Comparison of ENCODE assay signal across 8 cellular contexts in genomic region chr14:54566152-54566409, GRCh38. TPM values are rescaled to one million over a fixed set of nuclear protein-coding genes. Genes with fewer than 3 reads are reported as not detected.
DNase-seq lines count a peak whose midpoint lies in the region; ATAC-seq and TF ChIP-seq lines count a peak whose summit lies in the region.

No MANE protein-coding gene starts in this region.

- peaks cover 34% of the 10 kb centered on the region for H3K27me3 ChIP-seq in HUES48 (ENCODE audit: control insufficient read depth, insufficient read depth, low read length)
- no peaks in the 10 kb centered on the region for H3K27me3 ChIP-seq in colonic mucosa
- peaks cover 66% of the 10 kb centered on the region for H3K27me3 ChIP-seq in neural progenitor cell

- DNase-seq in colonic mucosa, result no peak
- DNase-seq in neural progenitor cell (ENCODE audit: low spot score), result no peak
- no peak for DNase-seq in activated effector memory CD4-positive, alpha-beta T cell treated with Interleukin-2 at 50 U/mL for 16 hours
- DNase-seq in CD1c-positive myeloid dendritic cell (ENCODE audit: extremely low spot score), result no peak
- DNase-seq in globus pallidus (ENCODE audit: low spot score), result no peak
- no peak for DNase-seq in hippocampal formation (lab: John Stamatoyannopoulos, UW)

- H3K27me3 Mint-ChIP-seq in neural progenitor cell (ENCODE audit: insufficient read depth, low read depth), result peaks cover 7% of the 10 kb centered on the region

- H3K4me1 ChIP-seq in HUES48 (ENCODE audit: control insufficient read depth, insufficient read depth, low read length) (peaks cover 19% of the 10 kb centered on the region), colonic mucosa (peaks cover 5% of the 10 kb centered on the region), neural progenitor cell (peaks cover 10% of the 10 kb centered on the region)

- peak; percentile 4 for ATAC-seq in GM19025 (IDR thresholded peaks at IDR 0.05; ENCODE audit: low read depth, unreplicated experiment)

- H3K4me3 ChIP-seq in HUES48 (ENCODE audit: low read depth, low read length) (peak overlapping the region; percentile 86), colonic mucosa (peak overlapping the region; percentile 60), neural progenitor cell (peak overlapping the region; percentile 61)

- TF ChIP-seq CTCF in colonic mucosa (IDR thresholded peaks at IDR 0.05) (no peak), neural progenitor cell (IDR thresholded peaks at IDR 0.05) (no peak)

- no peak overlapping the region for H3K27ac Mint-ChIP-seq in neural progenitor cell

- peak overlapping the region; percentile 90 for H3K4me2 ChIP-seq in neural progenitor cell

- peaks cover 7% of the 10 kb centered on the region for H4K20me1 ChIP-seq in neural progenitor cell (ENCODE audit: low read depth)

- intact Hi-C loops in colonic mucosa (cut with DNase I), result loop anchor here (10.0 kb wide), 2 partner anchors 239 to 339 kb away; partner anchors contain the start of gene GCH1

- peak overlapping the region; percentile 59 for H3K27ac ChIP-seq in HUES48 (ENCODE audit: low read depth, low read length)
- H3K27ac ChIP-seq in colonic mucosa, result peak overlapping the region; percentile 99
- H3K27ac ChIP-seq in neural progenitor cell, result no peak overlapping the region

- H3K4me1 Mint-ChIP-seq in neural progenitor cell, result peaks cover 21% of the 10 kb centered on the region

- peak overlapping the region; percentile 88 for H3K4me3 Mint-ChIP-seq in neural progenitor cell

- no peaks in the 10 kb centered on the region for H3K36me3 ChIP-seq in HUES48 (ENCODE audit: control insufficient read depth, insufficient read depth, low read length)
- no peaks in the 10 kb centered on the region for H3K36me3 ChIP-seq in colonic mucosa
- H3K36me3 ChIP-seq in neural progenitor cell, result no peaks in the 10 kb centered on the region

- no peaks in the 10 kb centered on the region for H3K79me2 ChIP-seq in neural progenitor cell (ENCODE audit: low read depth)

- H3K9me3 ChIP-seq in HUES48 (ENCODE audit: control insufficient read depth, insufficient read depth, low read length) (no peaks in the 10 kb centered on the region), colonic mucosa (no peaks in the 10 kb centered on the region), neural progenitor cell (ENCODE audit: low read depth) (no peaks in the 10 kb centered on the region)

- H3K9me3 Mint-ChIP-seq in neural progenitor cell, result no peaks in the 10 kb centered on the region

- H3F3A ChIP-seq in neural progenitor cell (ENCODE audit: low read depth), result peaks cover 25% of the 10 kb centered on the region

- peak overlapping the region; percentile 73 for H3K9ac ChIP-seq in HUES48 (ENCODE audit: low read depth, low read length)
- H3K9ac ChIP-seq in colonic mucosa (ENCODE audit: low read depth in 2 of 2, low read length in 2 of 2), result peak overlapping the region; percentile 94 to 98
- H3K9ac ChIP-seq in neural progenitor cell, result no peak overlapping the region

- H3K36me3 Mint-ChIP-seq in neural progenitor cell, result peaks cover 3% of the 10 kb centered on the region

- H2AFZ ChIP-seq in neural progenitor cell (replicated peaks), result peak overlapping the region; percentile 91

RNA-seq across cellular contexts. Expression of gene SAMD4A, which starts 0.8 kb away (rescaled TPM):
- total RNA-seq in colonic mucosa (10 to 100 TPM in 1 of 2 donors, 1 to 10 TPM in 1; 5.6 to 31.3 TPM), neural progenitor cell (ENCODE audit: low replicate concordance) (4.3 and 4.6 TPM in 2 replicates)

RNA-seq across cellular contexts. Expression of gene CGRRF1, which starts 56.4 kb away (rescaled TPM):
- 10 to 100 TPM; 13.2 to 21.3 TPM for total RNA-seq in colonic mucosa
- total RNA-seq in neural progenitor cell (ENCODE audit: low replicate concordance), result 29.6 and 36.1 TPM in 2 replicates
